Comparison of ENCODE assay signal across 8 cellular contexts in genomic region chr17:21275047-21275578, GRCh38. TPM values are rescaled to one million over a fixed set of nuclear protein-coding genes. Genes with fewer than 3 reads are reported as not detected.
A peak's percentile ranks its signal among the peaks of the same experiment; 100 is the strongest.
DNase-seq lines count a peak whose midpoint lies in the region; ATAC-seq and TF ChIP-seq lines count a peak whose summit lies in the region.

No MANE protein-coding gene starts in this region.

- H3K9me3 Mint-ChIP-seq in activated naive CD8-positive, alpha-beta T cell treated with anti-CD3 and anti-CD28 coated beads, Interleukin-2, amount 10 ng/mL, durations not matched to agents 7 days and 5 days = no peaks in the 10 kb centered on the region

- peak overlapping the region; percentile 92 for H3K9ac ChIP-seq in DND-41 (ENCODE audit: low read depth, low read length)
- H3K9ac ChIP-seq in liver (ENCODE audit: low read depth in 1 of 2, low read length in 2 of 2) = peak overlapping the region in 1 of 2 donors; percentile 62

- H3K4me1 Mint-ChIP-seq in activated naive CD8-positive, alpha-beta T cell treated with anti-CD3 and anti-CD28 coated beads, Interleukin-2, amount 10 ng/mL, durations not matched to agents 7 days and 5 days = peaks cover 32% of the 10 kb centered on the region

- peak overlapping the region; percentile 21 for H3K27ac Mint-ChIP-seq in activated naive CD8-positive, alpha-beta T cell treated with anti-CD3 and anti-CD28 coated beads, Interleukin-2, amount 10 ng/mL, durations not matched to agents 7 days and 5 days

- POLR2A ChIA-PET in activated naive CD8-positive, alpha-beta T cell treated with anti-CD3 and anti-CD28 coated beads, Interleukin-2, amount 10 ng/mL, durations not matched to agents 7 days and 5 days (lab: Charles Lee) = interaction anchor here (0.9 to 2.5 kb wide), 4 partner anchors 9 to 182 kb away, joined by 3 to 15 read pairs (median 5); partner anchors contain the start of gene NATD1

- peak overlapping the region; percentile 85 for H3K4me3 Mint-ChIP-seq in activated naive CD8-positive, alpha-beta T cell treated with anti-CD3 and anti-CD28 coated beads, Interleukin-2, amount 10 ng/mL, durations not matched to agents 7 days and 5 days

- TF ChIP-seq CTCF in DND-41 (IDR thresholded peaks at IDR 0.05; ENCODE audit: borderline replicate concordance, extremely low read depth, low read length, poor library complexity, severe bottlenecking) = no peak
- no peak for TF ChIP-seq CTCF in liver (IDR thresholded peaks at IDR 0.05; ENCODE audit: low read depth, low read length, missing input control)

- peak overlapping the region; percentile 99 for H3K4me2 ChIP-seq in DND-41 (ENCODE audit: insufficient read depth, low read length)

- H3K79me2 ChIP-seq in DND-41 (ENCODE audit: insufficient read depth, low read length) = no peaks in the 10 kb centered on the region

- H3K4me1 ChIP-seq in DND-41 (ENCODE audit: insufficient read depth, low read length) (peaks cover 28% of the 10 kb centered on the region), liver (ENCODE audit: control insufficient read depth in 4 of 4, insufficient read depth in 4 of 4, low read length in 3 of 4) (peaks cover 7 to 18% (median 12%) of the 10 kb centered on the region in 4 donors)

- no peak for DNase-seq in DND-41
- DNase-seq in activated naive CD8-positive, alpha-beta T cell treated with anti-CD3 and anti-CD28 coated beads, Interleukin-2, amount 10 ng/mL, durations not matched to agents 7 days and 5 days = no peak
- DNase-seq in ureter (ENCODE audit: low spot score) = peak; percentile 49
- DNase-seq in NCI-H446 treated with DMSO at 0.1 percent for 48 hours (lab: John Stamatoyannopoulos, UW) = no peak
- DNase-seq in activated CD4-positive, CD25-positive, alpha-beta regulatory T cell (lab: John Stamatoyannopoulos, UW) = no peak

- H4K20me1 ChIP-seq in DND-41 (ENCODE audit: insufficient read depth, low read length) = no peaks in the 10 kb centered on the region

- ATAC-seq in DND-41 (ENCODE audit: insufficient read depth, low read depth) (peak; percentile 34), HG03064 (IDR thresholded peaks at IDR 0.05; ENCODE audit: low read depth, unreplicated experiment) (peak; percentile 5), GM21526 (IDR thresholded peaks at IDR 0.05; ENCODE audit: low FRiP score, unreplicated experiment) (no peak)
- ATAC-seq in activated naive CD8-positive, alpha-beta T cell treated with anti-CD3 and anti-CD28 coated beads, Interleukin-2, amount 10 ng/mL, durations not matched to agents 7 days and 5 days (ENCODE audit: low read depth) = peak; percentile 5

- H2AFZ ChIP-seq in DND-41 (ENCODE audit: low read depth, low read length) = peak overlapping the region; percentile 99

- WGBS in liver = 36% methylated on average over 20 of the region's 20 CpGs

- no peak for TF ChIP-seq RAD21 in liver (IDR thresholded peaks at IDR 0.05)

- H3K27ac ChIP-seq in DND-41 (ENCODE audit: low read length) = peak overlapping the region; percentile 82
- no peak overlapping the region for H3K27ac ChIP-seq in liver (ENCODE audit: low read depth in 1 of 2, low read length in 2 of 2)

- peak overlapping the region; percentile 63 to 90; a peak in 3 of 4 replicates for H3K4me3 ChIP-seq in DND-41 (ENCODE audit: low read depth in 1 of 2, low read length in 2 of 2)
- peak overlapping the region; percentile 20 to 64 (median 45) for H3K4me3 ChIP-seq in liver (ENCODE audit: low read depth in 1 of 3, low read length in 3 of 3)

- no peaks in the 10 kb centered on the region for H3K27me3 Mint-ChIP-seq in activated naive CD8-positive, alpha-beta T cell treated with anti-CD3 and anti-CD28 coated beads, Interleukin-2, amount 10 ng/mL, durations not matched to agents 7 days and 5 days

- H3K36me3 ChIP-seq in DND-41 (ENCODE audit: insufficient read depth, low read length) = no peaks in the 10 kb centered on the region
- no peaks in the 10 kb centered on the region for H3K36me3 ChIP-seq in liver (ENCODE audit: control insufficient read depth in 4 of 4, insufficient read depth in 3 of 4, low read depth in 1 of 4, low read length in 3 of 4)

- no peaks in the 10 kb centered on the region for H3K27me3 ChIP-seq in DND-41 (ENCODE audit: insufficient read depth, low read length, poor library complexity)
- H3K27me3 ChIP-seq in liver (ENCODE audit: control insufficient read depth in 4 of 4, insufficient read depth in 4 of 4, low read length in 3 of 4) = no peaks in the 10 kb centered on the region

- H3K36me3 Mint-ChIP-seq in activated naive CD8-positive, alpha-beta T cell treated with anti-CD3 and anti-CD28 coated beads, Interleukin-2, amount 10 ng/mL, durations not matched to agents 7 days and 5 days = no peaks in the 10 kb centered on the region

- H3K9me3 ChIP-seq in DND-41 (ENCODE audit: insufficient read depth, low read length, severe bottlenecking) = no peaks in the 10 kb centered on the region
- H3K9me3 ChIP-seq in liver (ENCODE audit: control insufficient read depth in 4 of 4, low read length in 3 of 4) = no peaks in the 10 kb centered on the region

TF ChIP-seq in liver, 16 proteins besides CTCF, POLR2A, EP300 and RAD21:
- no peak for TF ChIP-seq FOXA1 (IDR thresholded peaks at IDR 0.05)
- TF ChIP-seq, protein P1, sequence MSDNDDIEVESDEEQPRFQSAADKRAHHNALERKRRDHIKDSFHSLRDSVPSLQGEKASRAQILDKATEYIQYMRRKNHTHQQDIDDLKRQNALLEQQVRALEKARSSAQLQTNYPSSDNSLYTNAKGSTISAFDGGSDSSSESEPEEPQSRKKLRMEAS (IDR thresholded peaks at IDR 0.05) = no peak
- no peak for TF ChIP-seq RXRA (IDR thresholded peaks at IDR 0.05)
- no peak for TF ChIP-seq ATF3 (IDR thresholded peaks at IDR 0.05)
- no peak for TF ChIP-seq HNF4A (conservative IDR thresholded peaks at IDR 0.05)
- TF ChIP-seq, protein P2, sequence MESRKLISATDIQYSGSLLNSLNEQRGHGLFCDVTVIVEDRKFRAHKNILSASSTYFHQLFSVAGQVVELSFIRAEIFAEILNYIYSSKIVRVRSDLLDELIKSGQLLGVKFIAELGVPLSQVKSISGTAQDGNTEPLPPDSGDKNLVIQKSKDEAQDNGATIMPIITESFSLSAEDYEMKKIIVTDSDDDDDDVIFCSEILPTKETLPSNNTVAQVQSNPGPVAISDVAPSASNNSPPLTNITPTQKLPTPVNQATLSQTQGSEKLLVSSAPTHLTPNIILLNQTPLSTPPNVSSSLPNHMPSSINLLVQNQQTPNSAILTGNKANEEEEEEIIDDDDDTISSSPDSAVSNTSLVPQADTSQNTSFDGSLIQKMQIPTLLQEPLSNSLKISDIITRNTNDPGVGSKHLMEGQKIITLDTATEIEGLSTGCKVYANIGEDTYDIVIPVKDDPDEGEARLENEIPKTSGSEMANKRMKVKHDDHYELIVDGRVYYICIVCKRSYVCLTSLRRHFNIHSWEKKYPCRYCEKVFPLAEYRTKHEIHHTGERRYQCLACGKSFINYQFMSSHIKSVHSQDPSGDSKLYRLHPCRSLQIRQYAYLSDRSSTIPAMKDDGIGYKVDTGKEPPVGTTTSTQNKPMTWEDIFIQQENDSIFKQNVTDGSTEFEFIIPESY (IDR thresholded peaks at IDR 0.05) = no peak
- no peak for TF ChIP-seq FOXA2 (IDR thresholded peaks at IDR 0.05)
- no peak for TF ChIP-seq YY1 (IDR thresholded peaks at IDR 0.05)
- TF ChIP-seq JUND (IDR thresholded peaks at IDR 0.05) = no peak
- TF ChIP-seq SP1 (IDR thresholded peaks at IDR 0.05) = no peak
- no peak for TF ChIP-seq TAF1 (conservative IDR thresholded peaks at IDR 0.05)
- TF ChIP-seq GABPA (IDR thresholded peaks at IDR 0.05 in 1 of 2, conservative IDR thresholded peaks at IDR 0.05 in 1 of 2) = no peak
- TF ChIP-seq NR2F2 (IDR thresholded peaks at IDR 0.05) = no peak

RNA-seq across cellular contexts. Expression of gene MAP2K3, which starts 9.4 kb away (rescaled TPM):
- total RNA-seq in activated naive CD8-positive, alpha-beta T cell treated with anti-CD3 and anti-CD28 coated beads, Interleukin-2, amount 10 ng/mL, durations not matched to agents 7 days and 5 days = 10 to 100 TPM; 53.6 to 56.8 TPM
- total RNA-seq in liver (10 to 100 TPM; 21.6 to 88.4 TPM), ureter (55.2 TPM)
- polyA plus RNA-seq in liver = 10 to 100 TPM; 30.0 to 31.0 TPM

RNA-seq across cellular contexts. Expression of gene NATD1, which starts 21.9 kb away (rescaled TPM):
- total RNA-seq in activated naive CD8-positive, alpha-beta T cell treated with anti-CD3 and anti-CD28 coated beads, Interleukin-2, amount 10 ng/mL, durations not matched to agents 7 days and 5 days = 1 to 10 TPM; 5.4 to 5.7 TPM
- total RNA-seq in liver = 10 to 100 TPM in 1 of 2 donors, 1 to 10 TPM in 1; 2.1 to 24.5 TPM
- polyA plus RNA-seq in liver = 1 to 10 TPM; 1.4 to 3.8 TPM
- total RNA-seq in ureter = 5.6 TPM
